In genomic region chr7:92973964-92974363, GRCh38 we compare ENCODE assay signal across 25 cellular contexts.
DNase-seq lines count a peak whose midpoint lies in the region; ATAC-seq, FAIRE-seq and TF ChIP-seq lines count a peak whose summit lies in the region.
"Had no signal": no experiment of that assay in that cellular context is flagged by ENCODE, and none has a peak within 500 bp of the region (broad histone marks: within the 10 kb centered on the region; RNA-seq: fewer than 3 reads in every experiment).

No MANE protein-coding gene starts in this region.

- H3K79me2 ChIP-seq in keratinocyte (ENCODE audit: control insufficient read depth, insufficient read depth, low read length) = no peaks in the 10 kb centered on the region

- H3K4me2 ChIP-seq in keratinocyte (ENCODE audit: control insufficient read depth, extremely low read depth, insufficient read depth, low read depth, low read length) = no peak overlapping the region
- H3K4me2 ChIP-seq: smooth muscle cell had no signal

- peak; percentile 59 for FAIRE-seq in keratinocyte (lab: Jason Lieb, UNC)
- FAIRE-seq: endothelial cell of umbilical vein had no signal

- H3K4me3 ChIP-seq in astrocyte of the spinal cord (ENCODE audit: low read depth, low read length) = no peak overlapping the region
- no peak overlapping the region for H3K4me3 ChIP-seq in keratinocyte (ENCODE audit: control insufficient read depth in 2 of 3, extremely low read depth in 1 of 3, insufficient read depth in 2 of 3, low read depth in 1 of 3, low read length in 3 of 3)
- H3K4me3 ChIP-seq: ascending aorta, prostate gland, smooth muscle cell had no signal

- in situ Hi-C loops in astrocyte of the spinal cord (cut with HindIII; ENCODE audit: low sequenced_read_pairs) = no loop called here

- no peaks in the 10 kb centered on the region for H3K36me3 ChIP-seq in keratinocyte (ENCODE audit: control insufficient read depth in 2 of 2, extremely low read depth in 1 of 2, insufficient read depth in 2 of 2, low read length in 2 of 2)
- H3K36me3 ChIP-seq: ascending aorta, prostate gland had no signal

- no peaks in the 10 kb centered on the region for H3K27me3 ChIP-seq in keratinocyte (ENCODE audit: control insufficient read depth, extremely low read depth, insufficient read depth, low read length)
- H3K27me3 ChIP-seq: ascending aorta had no signal

- peaks cover 7% of the 10 kb centered on the region for H3K9me3 ChIP-seq in keratinocyte (ENCODE audit: control insufficient read depth, low read depth, low read length)
- H3K9me3 ChIP-seq: prostate gland had no signal

- no peak overlapping the region for H3K9ac ChIP-seq in keratinocyte (ENCODE audit: control insufficient read depth, extremely low read depth, insufficient read depth, low read length)

- H3K9me1 ChIP-seq in keratinocyte (ENCODE audit: control insufficient read depth, extremely low read depth, insufficient read depth, low read length) = no peaks in the 10 kb centered on the region

- no peak for ATAC-seq in GM18511 (IDR thresholded peaks at IDR 0.05; ENCODE audit: unreplicated experiment)
- no peak for ATAC-seq in HG02623 (IDR thresholded peaks at IDR 0.05; ENCODE audit: unreplicated experiment)
- ATAC-seq: left lobe of liver, WTC11 had no signal

- H2AFZ ChIP-seq in keratinocyte (ENCODE audit: control insufficient read depth, low read length) = no peak overlapping the region

- TF ChIP-seq CTCF in astrocyte of the spinal cord (IDR thresholded peaks at IDR 0.05; ENCODE audit: low read depth, low read length) (no peak), keratinocyte (optimal IDR thresholded peaks at IDR 0.05 in 1 of 3, IDR thresholded peaks at IDR 0.05 in 1 of 3, conservative IDR thresholded peaks at IDR 0.05 in 1 of 3; ENCODE audit: extremely low read depth in 1 of 3, insufficient read depth in 2 of 3, low read length in 3 of 3) (no peak)

- peak; percentile 42 for DNase-seq in AG20443 (ENCODE audit: low spot score)
- DNase-seq in LHCN-M2 (ENCODE audit: low read depth) = peak; percentile 77
- peak; percentile 36 for DNase-seq in astrocyte of the spinal cord (ENCODE audit: low read depth, low spot score)
- no peak for DNase-seq in keratinocyte (ENCODE audit: low read depth, low spot score)
- no peak for DNase-seq in COLO829 (ENCODE audit: low spot score)
- no peak for DNase-seq in NCI-H146 (lab: John Stamatoyannopoulos, UW)
- DNase-seq: ACHN; activated CD4-positive, alpha-beta memory T cell treated with anti-CD3 and anti-CD28 coated beads, Interleukin-2, amount 10 ng/mL, durations not matched to agents 7 days and 5 days; activated naive CD4-positive, alpha-beta T cell treated with Interleukin-2 at 50 U/mL for 16 hours; activated T-cell treated with anti-CD3 and anti-CD28 coated beads, Interleukin-2, amount 50 U/mL, for 1 hour; CD4-positive, CD25-positive, alpha-beta regulatory T cell; DMS153; midbrain; NCI-H1105; NCI-H2107; NCI-H524 treated with DMSO at 0.1 percent for 48 hours; stimulated activated CD4-positive, alpha-beta T cell treated with anti-CD3 and anti-CD28 coated beads, Interleukin-4, amount 100 ng/mL, for 24 hours had no signal

- H3K27ac ChIP-seq in keratinocyte (ENCODE audit: control insufficient read depth, insufficient read depth, low read length) = no peak overlapping the region
- H3K27ac ChIP-seq: ascending aorta, prostate gland had no signal

- dilution Hi-C loops in keratinocyte (cut with MboI; ENCODE audit: extremely low pct_ligation_motif_present, low sequenced_read_pairs) = no loop called here

- no peaks in the 10 kb centered on the region for H4K20me1 ChIP-seq in keratinocyte (ENCODE audit: control insufficient read depth, extremely low read depth, insufficient read depth, low read length)

- H3K4me1 ChIP-seq in keratinocyte (ENCODE audit: control insufficient read depth, extremely low read depth, insufficient read depth, low read length) = peaks cover 12% of the 10 kb centered on the region
- H3K4me1 ChIP-seq: ascending aorta, prostate gland had no signal

Comparison
In these comparisons a context has a peak if more than half of its experiments do, and no peak if none do; other contexts are left out.
1. DNase-seq: peak in AG20443 (single experiment), LHCN-M2 (single experiment) and astrocyte of the spinal cord (single experiment); none in keratinocyte (single experiment), COLO829 (single experiment) and NCI-H146 (single experiment).